1 cellular context compared by ENCODE assay signal in genomic region chr2:109915830-109916229, GRCh38. TPM values are rescaled to one million over a fixed set of nuclear protein-coding genes. Genes with fewer than 3 reads are reported as not detected.
"Had no signal": no experiment of that assay in that cellular context is flagged by ENCODE, and none has a peak within 500 bp of the region (broad histone marks: within the 10 kb centered on the region; RNA-seq: fewer than 3 reads in every experiment).

No MANE protein-coding gene starts in this region.

RNA-seq across cellular contexts. Expression of gene LIMS3, which starts 17.3 kb away (rescaled TPM):
- total RNA-seq: renal cortical epithelial cell had no signal
